ENCODE assay signal across 1 cellular context in the genomic region with DNA sequence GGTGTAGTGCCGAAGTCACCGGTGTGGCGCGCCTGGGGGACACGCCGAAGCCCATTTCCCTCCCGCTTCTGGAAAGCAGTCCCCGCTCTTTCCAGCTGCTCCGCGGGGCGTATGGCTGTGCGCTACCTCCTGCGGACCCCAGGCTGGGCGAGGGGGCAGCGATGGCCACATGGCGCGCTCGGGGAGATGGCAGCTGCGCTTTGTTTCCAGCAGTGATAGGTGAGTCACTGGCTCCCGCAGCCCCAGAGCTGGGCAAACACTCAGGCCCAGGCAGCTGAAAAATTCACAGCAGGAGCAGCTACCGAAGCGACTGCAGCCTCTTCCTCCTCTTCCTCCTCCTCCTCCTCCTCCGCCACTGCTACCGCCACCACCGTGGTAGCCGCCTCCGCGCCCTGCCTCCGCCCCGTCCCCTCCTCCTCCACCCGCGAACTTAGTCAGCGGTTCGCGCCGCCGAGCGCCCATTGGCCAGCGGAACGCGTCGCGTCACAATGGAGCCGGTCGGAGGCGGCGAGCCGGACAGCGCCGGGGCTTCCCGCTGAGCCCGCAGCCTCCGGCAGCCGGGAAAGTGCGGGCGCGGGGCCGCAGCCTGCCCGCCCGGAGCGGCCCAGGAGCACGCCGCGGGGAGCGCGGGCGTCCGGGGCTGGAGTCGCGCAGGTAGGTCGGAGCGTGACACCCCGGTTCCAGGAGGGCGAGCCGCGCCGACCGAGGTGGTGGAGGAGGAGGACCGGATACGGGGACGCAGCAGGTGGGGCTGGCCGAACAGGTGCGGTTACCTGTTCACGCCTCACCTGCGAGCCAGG.
TF ChIP-seq lines count a peak whose summit lies in the region.

Gene LRRC8B (plus strand): TSS at position 461 of the 800 bp plus-strand sequence. CDS start 57,822 bp downstream, outside the sequence.

TF ChIP-seq in GM12878, 131 proteins besides CTCF, POLR2A, EP300 and RAD21 (continued from another document):
- peak; percentile 73 for TF ChIP-seq BACH1 (IDR thresholded peaks at IDR 0.05; ENCODE audit: borderline replicate concordance)
- TF ChIP-seq PRDM15 (CRISPR knock-in tag; IDR thresholded peaks at IDR 0.05): no peak
- TF ChIP-seq MEF2B (IDR thresholded peaks at IDR 0.05; ENCODE audit: partially characterized antibody, poor library complexity, severe bottlenecking): no peak
- no peak for TF ChIP-seq PAX8 (IDR thresholded peaks at IDR 0.05)
- no peak for TF ChIP-seq NFIC (IDR thresholded peaks at IDR 0.05; ENCODE audit: low read depth, low read length)
- no peak for TF ChIP-seq SUPT20H (IDR thresholded peaks at IDR 0.05; ENCODE audit: borderline replicate concordance, control insufficient read depth, low read depth, low read length)
- no peak for TF ChIP-seq SUZ12 (IDR thresholded peaks at IDR 0.05; ENCODE audit: unreplicated experiment)
- TF ChIP-seq MEF2A (IDR thresholded peaks at IDR 0.05; ENCODE audit: insufficient read depth, low read depth, low read length): no peak
- TF ChIP-seq, protein P1, sequence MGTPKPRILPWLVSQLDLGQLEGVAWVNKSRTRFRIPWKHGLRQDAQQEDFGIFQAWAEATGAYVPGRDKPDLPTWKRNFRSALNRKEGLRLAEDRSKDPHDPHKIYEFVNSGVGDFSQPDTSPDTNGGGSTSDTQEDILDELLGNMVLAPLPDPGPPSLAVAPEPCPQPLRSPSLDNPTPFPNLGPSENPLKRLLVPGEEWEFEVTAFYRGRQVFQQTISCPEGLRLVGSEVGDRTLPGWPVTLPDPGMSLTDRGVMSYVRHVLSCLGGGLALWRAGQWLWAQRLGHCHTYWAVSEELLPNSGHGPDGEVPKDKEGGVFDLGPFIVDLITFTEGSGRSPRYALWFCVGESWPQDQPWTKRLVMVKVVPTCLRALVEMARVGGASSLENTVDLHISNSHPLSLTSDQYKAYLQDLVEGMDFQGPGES (IDR thresholded peaks at IDR 0.05): no peak
- TF ChIP-seq SMC3 (IDR thresholded peaks at IDR 0.05; ENCODE audit: borderline replicate concordance, low read length): no peak
- no peak for TF ChIP-seq FOXK2 (IDR thresholded peaks at IDR 0.05)
- TF ChIP-seq ZBTB4 (CRISPR knock-in tag; IDR thresholded peaks at IDR 0.05): no peak
- peak; percentile 60 for TF ChIP-seq TAF1 (IDR thresholded peaks at IDR 0.05; ENCODE audit: borderline replicate concordance, low read depth, low read length)
- no peak for TF ChIP-seq RBBP5 (conservative IDR thresholded peaks at IDR 0.05)
- TF ChIP-seq IKZF1 (conservative IDR thresholded peaks at IDR 0.05): peak; percentile 90
